In the genomic region with DNA sequence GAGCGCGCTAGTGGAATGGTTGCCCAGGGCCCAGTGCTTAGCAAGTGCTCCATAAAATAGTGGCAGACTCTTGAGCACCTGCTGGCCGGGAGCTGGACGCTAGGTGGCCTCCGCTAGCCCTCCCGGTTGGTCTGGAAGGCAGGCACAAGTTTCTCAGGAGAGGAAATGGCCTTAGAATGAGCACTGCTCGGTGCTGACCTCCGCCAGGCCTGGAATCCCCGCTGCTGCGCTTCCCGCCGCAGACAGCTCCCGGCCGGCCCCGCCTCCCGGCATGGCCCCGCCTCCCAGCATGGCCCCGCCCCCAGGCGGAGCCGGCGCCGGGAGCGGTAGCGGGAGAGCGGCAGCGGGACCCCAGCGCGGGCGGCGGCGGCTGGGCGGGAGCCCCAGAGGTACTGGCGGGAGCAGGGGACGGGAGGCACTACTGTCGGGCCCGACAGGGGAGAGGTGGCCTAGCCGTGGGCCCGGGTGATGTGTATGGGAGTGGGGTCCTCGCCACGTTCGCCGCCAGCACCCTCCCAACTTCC, we compare ENCODE assay signal across 8 cellular contexts. TPM values are rescaled to one million over a fixed set of nuclear protein-coding genes. Genes with fewer than 3 reads are reported as not detected.
A peak's percentile ranks its signal among the peaks of the same experiment; 100 is the strongest.
DNase-seq lines count a peak whose midpoint lies in the region; ATAC-seq and TF ChIP-seq lines count a peak whose summit lies in the region.

A gene with protein sequence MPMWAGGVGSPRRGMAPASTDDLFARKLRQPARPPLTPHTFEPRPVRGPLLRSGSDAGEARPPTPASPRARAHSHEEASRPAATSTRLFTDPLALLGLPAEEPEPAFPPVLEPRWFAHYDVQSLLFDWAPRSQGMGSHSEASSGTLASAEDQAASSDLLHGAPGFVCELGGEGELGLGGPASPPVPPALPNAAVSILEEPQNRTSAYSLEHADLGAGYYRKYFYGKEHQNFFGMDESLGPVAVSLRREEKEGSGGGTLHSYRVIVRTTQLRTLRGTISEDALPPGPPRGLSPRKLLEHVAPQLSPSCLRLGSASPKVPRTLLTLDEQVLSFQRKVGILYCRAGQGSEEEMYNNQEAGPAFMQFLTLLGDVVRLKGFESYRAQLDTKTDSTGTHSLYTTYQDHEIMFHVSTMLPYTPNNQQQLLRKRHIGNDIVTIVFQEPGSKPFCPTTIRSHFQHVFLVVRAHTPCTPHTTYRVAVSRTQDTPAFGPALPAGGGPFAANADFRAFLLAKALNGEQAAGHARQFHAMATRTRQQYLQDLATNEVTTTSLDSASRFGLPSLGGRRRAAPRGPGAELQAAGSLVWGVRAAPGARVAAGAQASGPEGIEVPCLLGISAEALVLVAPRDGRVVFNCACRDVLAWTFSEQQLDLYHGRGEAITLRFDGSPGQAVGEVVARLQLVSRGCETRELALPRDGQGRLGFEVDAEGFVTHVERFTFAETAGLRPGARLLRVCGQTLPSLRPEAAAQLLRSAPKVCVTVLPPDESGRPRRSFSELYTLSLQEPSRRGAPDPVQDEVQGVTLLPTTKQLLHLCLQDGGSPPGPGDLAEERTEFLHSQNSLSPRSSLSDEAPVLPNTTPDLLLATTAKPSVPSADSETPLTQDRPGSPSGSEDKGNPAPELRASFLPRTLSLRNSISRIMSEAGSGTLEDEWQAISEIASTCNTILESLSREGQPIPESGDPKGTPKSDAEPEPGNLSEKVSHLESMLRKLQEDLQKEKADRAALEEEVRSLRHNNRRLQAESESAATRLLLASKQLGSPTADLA (plus strand): TSS at position 308 of the 524 bp plus-strand sequence. CDS start 2,821 bp downstream, outside the sequence.

- peaks cover 50 to 56% of the 10 kb centered on the region in 2 donors for H3K4me1 Mint-ChIP-seq in natural killer cell treated with Interleukin-12 subunit alpha and Interleukin-12 subunit beta and Interleukin-15 and Interleukin-18, amount 100 ng/mL, for 72 hours (ENCODE audit: low read depth in 2 of 2)

- peak; percentile 56 for TF ChIP-seq CTCF in fibroblast of the aortic adventitia (IDR thresholded peaks at IDR 0.05; ENCODE audit: insufficient read depth, low read length)

- H3K4me3 ChIP-seq in fibroblast of the aortic adventitia (ENCODE audit: low read depth, low read length): peak within 1 kb of the TSS; percentile 76

- no peaks in the 10 kb centered on the region for H3K27me3 Mint-ChIP-seq in natural killer cell treated with Interleukin-12 subunit alpha and Interleukin-12 subunit beta and Interleukin-15 and Interleukin-18, amount 100 ng/mL, for 72 hours

- H3K27ac Mint-ChIP-seq in natural killer cell treated with Interleukin-12 subunit alpha and Interleukin-12 subunit beta and Interleukin-15 and Interleukin-18, amount 100 ng/mL, for 72 hours: peak within 1 kb of the TSS; percentile 95 to 96

- peak within 1 kb of the TSS; percentile 88 for H3K4me3 Mint-ChIP-seq in natural killer cell treated with Interleukin-12 subunit alpha and Interleukin-12 subunit beta and Interleukin-15 and Interleukin-18, amount 100 ng/mL, for 72 hours

- peak; percentile 44 for ATAC-seq in GM18909 (IDR thresholded peaks at IDR 0.05; ENCODE audit: poor library complexity, unreplicated experiment)
- ATAC-seq in natural killer cell treated with Interleukin-12 subunit alpha and Interleukin-12 subunit beta and Interleukin-15 and Interleukin-18, amount 100 ng/mL, for 72 hours: peak; percentile 77 to 90

- no peaks in the 10 kb centered on the region for H3K9me3 Mint-ChIP-seq in natural killer cell treated with Interleukin-12 subunit alpha and Interleukin-12 subunit beta and Interleukin-15 and Interleukin-18, amount 100 ng/mL, for 72 hours

- H3K36me3 Mint-ChIP-seq in natural killer cell treated with Interleukin-12 subunit alpha and Interleukin-12 subunit beta and Interleukin-15 and Interleukin-18, amount 100 ng/mL, for 72 hours: no peaks in the 10 kb centered on the region

- TF ChIP-seq POLR2A in Raji (IDR thresholded peaks at IDR 0.05; ENCODE audit: insufficient read depth, low read depth, low read length): peak; percentile 77

- DNase-seq in AML-193 (lab: John Stamatoyannopoulos, UW) (peak; percentile 60 to 74), HK-2 (ENCODE audit: unreplicated experiment) (peak; percentile 85), fibroblast of the aortic adventitia (ENCODE audit: low read depth) (peak; percentile 81), stromal cell of bone marrow (ENCODE audit: low read depth) (peak; percentile 65)
- DNase-seq in activated effector memory CD4-positive, alpha-beta T cell treated with anti-CD3 and anti-CD28 coated beads, Interleukin-2, amount 50 U/mL, for 16 hours: peak; percentile 91
- peak; percentile 87 for DNase-seq in natural killer cell treated with Interleukin-12 subunit alpha and Interleukin-12 subunit beta and Interleukin-15 and Interleukin-18, amount 100 ng/mL, for 72 hours (ENCODE audit: low spot score)

RNA-seq across cellular contexts. Expression of the gene that starts here (rescaled TPM):
- total RNA-seq in fibroblast of the aortic adventitia (ENCODE audit: low replicate concordance): 7.5 and 21.7 TPM in 2 replicates
- total RNA-seq in natural killer cell treated with Interleukin-12 subunit alpha and Interleukin-12 subunit beta and Interleukin-15 and Interleukin-18, amount 100 ng/mL, for 72 hours: 100 to 1,000 TPM; 139 to 140 TPM

Comparison
In these comparisons a context has a peak if more than half of its experiments do, and no peak if none do; other contexts are left out.
1. Peak in every context shown above with its lines: DNase-seq, ATAC-seq and H3K4me3 ChIP-seq.